8 cellular contexts compared by ENCODE assay signal in genomic region chr1:174158767-174159252, GRCh38. TPM values are rescaled to one million over a fixed set of nuclear protein-coding genes. Genes with fewer than 3 reads are reported as not detected.
DNase-seq lines count a peak whose midpoint lies in the region; ATAC-seq and TF ChIP-seq lines count a peak whose summit lies in the region.

No MANE protein-coding gene starts in this region.

- H3K4me3 Mint-ChIP-seq in osteocyte (ENCODE audit: unreplicated experiment) = peak overlapping the region; percentile 97

- H3K9me3 ChIP-seq in SJCRH30 (replicated peaks) = no peaks in the 10 kb centered on the region

- H3K4me1 ChIP-seq in SJCRH30 = peaks cover 2% of the 10 kb centered on the region; the same call in 1 of the 2 replicates

- TF ChIP-seq CTCF in AG10803 (conservative IDR thresholded peaks at IDR 0.05; ENCODE audit: low read length) (no peak), osteocyte (IDR thresholded peaks at IDR 0.05) (peak; percentile 2)

- H3K36me3 ChIP-seq in SJCRH30 = no peaks in the 10 kb centered on the region

- ATAC-seq in GM19397 (IDR thresholded peaks at IDR 0.05; ENCODE audit: unreplicated experiment) = peak; percentile 6
- ATAC-seq in GM21381 (IDR thresholded peaks at IDR 0.05; ENCODE audit: unreplicated experiment) = no peak
- no peak for ATAC-seq in esophagus mucosa

- no peak for DNase-seq in AG10803 (ENCODE audit: low read depth)
- no peak for DNase-seq in SJCRH30
- DNase-seq in epithelial cell of prostate (ENCODE audit: low read depth, low spot score) = no peak
- no peak for DNase-seq in osteocyte (ENCODE audit: extremely low spot score, unreplicated experiment)
- DNase-seq in DMS153 treated with DMSO at 0.1 percent for 48 hours (lab: John Stamatoyannopoulos, UW; ENCODE audit: unreplicated experiment) = no peak

- H3K4me1 Mint-ChIP-seq in osteocyte (ENCODE audit: unreplicated experiment) = peaks cover 16% of the 10 kb centered on the region

- H3K27ac Mint-ChIP-seq in osteocyte (ENCODE audit: unreplicated experiment) = peak overlapping the region; percentile 60

- H3K4me3 ChIP-seq in AG10803 (ENCODE audit: low read length) = peak overlapping the region; percentile 68
- peak overlapping the region; percentile 94 for H3K4me3 ChIP-seq in SJCRH30

- H3K27me3 Mint-ChIP-seq in osteocyte (ENCODE audit: unreplicated experiment) = peaks cover 3% of the 10 kb centered on the region

- no peaks in the 10 kb centered on the region for H3K9me3 Mint-ChIP-seq in osteocyte (ENCODE audit: unreplicated experiment)

- no peaks in the 10 kb centered on the region for H3K27me3 ChIP-seq in SJCRH30

- peak overlapping the region; percentile 21; the same call in 1 of the 2 replicates for H3K27ac ChIP-seq in SJCRH30
- H3K27ac ChIP-seq in epithelial cell of prostate = peak overlapping the region; percentile 73

- no peaks in the 10 kb centered on the region for H3K36me3 Mint-ChIP-seq in osteocyte (ENCODE audit: unreplicated experiment)

RNA-seq across cellular contexts. Expression of gene RABGAP1L, which starts 0.5 kb away (rescaled TPM):
- 17.7 and 22.6 TPM in 2 replicates for total RNA-seq in SJCRH30 (2014; rRNA removed; shearing (Covaris generic))
- total RNA-seq in osteocyte = 29.3 and 32.2 TPM in 2 replicates
- total RNA-seq in esophagus mucosa = 25.3 TPM
